26 cellular contexts compared by ENCODE assay signal in genomic region chr11:58164990-58165389, GRCh38. TPM values are rescaled to one million over a fixed set of nuclear protein-coding genes. Genes with fewer than 3 reads are reported as not detected.
"Had no signal": no experiment of that assay in that cellular context is flagged by ENCODE, and none has a peak within 500 bp of the region (broad histone marks: within the 10 kb centered on the region; RNA-seq: fewer than 3 reads in every experiment).

No MANE protein-coding gene starts in this region.

- H3K4me2 ChIP-seq: KMS-11 had no signal

- H3K4me1 ChIP-seq: SJSA1 had no signal

- DNase-seq: Kasumi-1, MM.1S, NCI-H1092 treated with DMSO at 0.1 percent for 48 hours, NCI-H1436, NCI-H187, NCI-H2029, NCI-H2081 treated with DMSO at 0.1 percent for 48 hours, NCI-H2171, NCI-H226, NCI-H446, NCI-H510A, NCI-H524 treated with DMSO at 0.1 percent for 48 hours, NCI-H69, NCI-H774, Right ventricle myocardium superior, RPMI8226, SIG-M5, SW 1271 had no signal

- H3K27me3 ChIP-seq: SJSA1 had no signal

- H3K9ac ChIP-seq: KMS-11 had no signal

- H3K9me3 ChIP-seq: SJSA1 had no signal

- H3K4me1 Mint-ChIP-seq: IgD-negative memory B cell had no signal

- FAIRE-seq: K562, RCC 7860 had no signal

- H3K36me3 Mint-ChIP-seq: IgD-negative memory B cell had no signal

- H3K27ac ChIP-seq: KMS-11, SJSA1, SK-N-MC had no signal

- H3K27ac Mint-ChIP-seq: IgD-negative memory B cell had no signal

- H3K36me3 ChIP-seq: SJSA1 had no signal

- H3K4me3 ChIP-seq: K562, SJSA1, SK-N-MC had no signal

- H3K4me3 Mint-ChIP-seq: IgD-negative memory B cell had no signal

- ATAC-seq: K562 had no signal

RNA-seq across cellular contexts. Expression of gene OR9Q2, which starts 23.9 kb away (rescaled TPM):
- total RNA-seq: HT1080, K562, M059J, Right ventricle myocardium superior, SJSA1 had no signal
- polyA plus RNA-seq: IgD-negative memory B cell, K562 had no signal

RNA-seq across cellular contexts. Expression of gene OR1S2, which starts 39.0 kb away (rescaled TPM):
- total RNA-seq: HT1080, K562, M059J, Right ventricle myocardium superior, SJSA1 had no signal
- polyA plus RNA-seq: IgD-negative memory B cell, K562 had no signal

RNA-seq across cellular contexts. Expression of gene OR9I1, which starts 39.7 kb away (rescaled TPM):
- total RNA-seq: HT1080, K562, M059J, Right ventricle myocardium superior, SJSA1 had no signal
- polyA plus RNA-seq: IgD-negative memory B cell, K562 had no signal

RNA-seq across cellular contexts. Expression of gene OR1S1, which starts 47.5 kb away (rescaled TPM):
- total RNA-seq: HT1080, K562, M059J, Right ventricle myocardium superior, SJSA1 had no signal
- polyA plus RNA-seq: IgD-negative memory B cell, K562 had no signal
